12 cellular contexts compared by ENCODE assay signal in genomic region chr1:180923024-180923841, GRCh38. TPM values are rescaled to one million over a fixed set of nuclear protein-coding genes. Genes with fewer than 3 reads are reported as not detected.
DNase-seq lines count a peak whose midpoint lies in the region; ATAC-seq, FAIRE-seq and TF ChIP-seq lines count a peak whose summit lies in the region.
"Had no signal": no experiment of that assay in that cellular context is flagged by ENCODE, and none has a peak within 500 bp of the region (broad histone marks: within the 10 kb centered on the region; RNA-seq: fewer than 3 reads in every experiment).

No MANE protein-coding gene starts in this region.

- H2BK15ac ChIP-seq in mesendoderm (replicated peaks; ENCODE audit: low read depth) = no peak overlapping the region

- H3K79me2 ChIP-seq in mesendoderm (ENCODE audit: control insufficient read depth, insufficient read depth, low read length) = no peaks in the 10 kb centered on the region

- no peaks in the 10 kb centered on the region for H3K36me3 ChIP-seq in mesendoderm (ENCODE audit: control insufficient read depth, insufficient read depth, low read length)

- no peak overlapping the region for H3K4ac ChIP-seq in mesendoderm (ENCODE audit: low read depth, low read length)

- H3K27ac ChIP-seq in mesendoderm (ENCODE audit: low read depth, low read length) = peak overlapping the region; percentile 75
- H3K27ac ChIP-seq: HL-60 had no signal

- TF ChIP-seq CTCF in cardiac fibroblast (IDR thresholded peaks at IDR 0.05; ENCODE audit: low read depth, low read length) = no peak

- WGBS in mesendoderm (ENCODE audit: extremely low coverage, insufficient coverage, low lambda C conversion rate) = no CpG with 5 or more reads among the region's 13 CpGs

- DNase-seq in GM18507 (ENCODE audit: extremely low spot score, insufficient read length, low read depth) = no peak
- peak; percentile 68 for DNase-seq in LHCN-M2 (ENCODE audit: low read depth)
- DNase-seq in cardiac fibroblast (ENCODE audit: low read depth in 2 of 2) = peak; percentile 16 to 43
- peak; percentile 99 for DNase-seq in mesendoderm
- no peak for DNase-seq in activated CD4-positive, alpha-beta T cell treated with anti-CD3 and anti-CD28 coated beads for 48 hours
- DNase-seq in hepatic stellate cell (ENCODE audit: low spot score) = no peak
- DNase-seq: activated CD8-positive, alpha-beta memory T cell treated with anti-CD3 and anti-CD28 coated beads, Interleukin-2, amount 10 ng/mL, durations not matched to agents 7 days and 5 days; DND-41; PC-3 had no signal

- H3K4me3 ChIP-seq in cardiac fibroblast (replicated peaks in 1 of 2; ENCODE audit: low read depth in 2 of 2, low read length in 2 of 2) = no peak overlapping the region
- no peak overlapping the region for H3K4me3 ChIP-seq in mesendoderm (ENCODE audit: low read length)

- peak overlapping the region; percentile 30 for H3K18ac ChIP-seq in mesendoderm (ENCODE audit: low read length)

- H4K5ac ChIP-seq in mesendoderm (ENCODE audit: low read length) = no peak overlapping the region

- peak overlapping the region; percentile 15 for H3K23ac ChIP-seq in mesendoderm (ENCODE audit: low read length)

- H2AK5ac ChIP-seq in mesendoderm (ENCODE audit: low read length) = peak overlapping the region; percentile 68

- ATAC-seq in GM18858 (IDR thresholded peaks at IDR 0.05; ENCODE audit: unreplicated experiment) (no peak), GM19452 (IDR thresholded peaks at IDR 0.05; ENCODE audit: unreplicated experiment) (no peak)
- ATAC-seq: activated CD8-positive, alpha-beta memory T cell treated with anti-CD3 and anti-CD28 coated beads, Interleukin-2, amount 10 ng/mL, durations not matched to agents 7 days and 5 days; PC-3 had no signal

- no peak overlapping the region for H4K8ac ChIP-seq in mesendoderm (ENCODE audit: low read depth, low read length)

- peak overlapping the region; percentile 68 for H3K4me2 ChIP-seq in mesendoderm (ENCODE audit: low read length)

- peak overlapping the region; percentile 61 for H3K56ac ChIP-seq in mesendoderm (ENCODE audit: low read length)

- no peaks in the 10 kb centered on the region for H3K79me1 ChIP-seq in mesendoderm (ENCODE audit: low read length)

- H2BK5ac ChIP-seq in mesendoderm (ENCODE audit: low read length) = peak overlapping the region; percentile 31

- H2BK120ac ChIP-seq in mesendoderm (ENCODE audit: low read depth, low read length) = no peak overlapping the region

- no peaks in the 10 kb centered on the region for H3K27me3 ChIP-seq in mesendoderm (ENCODE audit: insufficient read depth, low read length, poor library complexity)

- H3K4me1 ChIP-seq in mesendoderm (ENCODE audit: control insufficient read depth, low read depth, low read length) = peaks cover 29% of the 10 kb centered on the region

- peak; percentile 35 for FAIRE-seq in GM18507 (lab: Jason Lieb, UNC)

- peak overlapping the region; percentile 39 for H3K9ac ChIP-seq in mesendoderm (ENCODE audit: low read length)

RNA-seq across cellular contexts. Expression of gene KIAA1614, which starts 10.5 kb away (rescaled TPM):
- total RNA-seq in LHCN-M2 (2014; rRNA removed) = 5.9 and 7.1 TPM in 2 replicates
- polyA plus RNA-seq in LHCN-M2 (2012) = 4.0 TPM
- polyA plus RNA-seq in mesendoderm (2013, experiment 1 of 2) = 1.8 TPM
- 2.1 TPM for polyA plus RNA-seq in mesendoderm (2013, experiment 2 of 2)
- total RNA-seq: PC-3 had no signal

Comparison
In these comparisons a context has a peak if more than half of its experiments do, and no peak if none do; other contexts are left out.
1. DNase-seq: peak in LHCN-M2 (single experiment), cardiac fibroblast (2 of 2) and mesendoderm (single experiment); none in GM18507 (single experiment), activated CD4-positive, alpha-beta T cell treated with anti-CD3 and anti-CD28 coated beads for 48 hours (single experiment) and hepatic stellate cell (single experiment).